In genomic region chr15:93703092-93703785, GRCh38 we compare ENCODE assay signal across 23 cellular contexts.
DNase-seq lines count a peak whose midpoint lies in the region; ATAC-seq, FAIRE-seq and TF ChIP-seq lines count a peak whose summit lies in the region.
"Had no signal": no experiment of that assay in that cellular context is flagged by ENCODE, and none has a peak within 500 bp of the region (broad histone marks: within the 10 kb centered on the region; RNA-seq: fewer than 3 reads in every experiment).

No MANE protein-coding gene starts in this region.

- DNase-seq in COR-L47 (lab: John Stamatoyannopoulos, UW) (peak; percentile 27), GM03348 (ENCODE audit: low spot score) (peak; percentile 21), NCI-H526 (lab: John Stamatoyannopoulos, UW) (peak; percentile 44 to 49), bronchial epithelial cell (ENCODE audit: low read depth) (peak; percentile 56), esophagus squamous epithelium (lab: John Stamatoyannopoulos, UW) (no peak), RKO (ENCODE audit: low spot score) (no peak), NCI-H1694 (lab: John Stamatoyannopoulos, UW) (no peak)
- DNase-seq: activated CD4-positive, alpha-beta T cell treated with anti-CD3 and anti-CD28 coated beads for 48 hours; activated CD8-positive, alpha-beta memory T cell treated with anti-CD3 and anti-CD28 coated beads, Interleukin-2, amount 10 ng/mL, durations not matched to agents 7 days and 5 days; activated naive CD4-positive, alpha-beta T cell treated with Interleukin-2 at 50 U/mL for 16 hours; activated T-cell treated with anti-CD3 and anti-CD28 coated beads, Interleukin-2, amount 50 U/mL, for 72 hours; amniotic stem cell; natural killer cell; NCI-H1436; right cardiac atrium; stimulated activated naive CD8-positive, alpha-beta T cell treated with anti-CD3 and anti-CD28 coated beads, Interleukin-15, amount 100 ng/mL, for 72 hours; tibial artery had no signal

- no peaks in the 10 kb centered on the region for H3K27me3 ChIP-seq in bronchial epithelial cell (ENCODE audit: control insufficient read depth, insufficient read depth, low read length)
- H3K27me3 ChIP-seq in esophagus squamous epithelium = no peaks in the 10 kb centered on the region
- H3K27me3 ChIP-seq: tibial artery had no signal

- H3K36me3 ChIP-seq in bronchial epithelial cell (ENCODE audit: control insufficient read depth, insufficient read depth, low read length) = no peaks in the 10 kb centered on the region
- no peaks in the 10 kb centered on the region for H3K36me3 ChIP-seq in esophagus squamous epithelium
- H3K36me3 ChIP-seq: tibial artery had no signal

- TF ChIP-seq CTCF in bronchial epithelial cell (IDR thresholded peaks at IDR 0.05; ENCODE audit: insufficient read depth, low read length, severe bottlenecking) (no peak), esophagus squamous epithelium (IDR thresholded peaks at IDR 0.05) (no peak)

- H3K27ac ChIP-seq in esophagus squamous epithelium = no peak overlapping the region
- H3K27ac ChIP-seq: SK-N-MC, tibial artery, VCaP had no signal

- H3K9me3 ChIP-seq in esophagus squamous epithelium = peaks cover 0 to 2% (median 0%) of the 10 kb centered on the region in 3 donors

- intact Hi-C loops in esophagus squamous epithelium (cut with DNase I) = no loop called here

- no peak for ATAC-seq in GM21529 (IDR thresholded peaks at IDR 0.05; ENCODE audit: unreplicated experiment)
- ATAC-seq: activated CD8-positive, alpha-beta memory T cell treated with anti-CD3 and anti-CD28 coated beads, Interleukin-2, amount 10 ng/mL, durations not matched to agents 7 days and 5 days; activated T-cell treated with anti-CD3 and anti-CD28 coated beads, Interleukin-2, amount 50 U/mL, for 72 hours; natural killer cell; right cardiac atrium; stimulated activated naive CD8-positive, alpha-beta T cell treated with anti-CD3 and anti-CD28 coated beads, Interleukin-15, amount 100 ng/mL, for 72 hours had no signal

- 28 to 33% methylated on average over 2 of the region's 2 CpGs for WGBS in esophagus squamous epithelium, 2 donors

- H3K4me1 ChIP-seq in esophagus squamous epithelium = peaks cover 0 to 27% (median 0%) of the 10 kb centered on the region in 3 donors
- H3K4me1 ChIP-seq: tibial artery had no signal

- TF ChIP-seq POLR2A in esophagus squamous epithelium (IDR thresholded peaks at IDR 0.05) = no peak

- no peak for FAIRE-seq in bronchial epithelial cell (lab: Jason Lieb, UNC)
- FAIRE-seq: D721Med, G401.6, RCC 7860 had no signal

- no peak overlapping the region for H3K4me3 ChIP-seq in bronchial epithelial cell (ENCODE audit: low read depth, low read length)
- no peak overlapping the region for H3K4me3 ChIP-seq in esophagus squamous epithelium
- H3K4me3 ChIP-seq: SK-N-MC, tibial artery had no signal

Comparison
In these comparisons a context has a peak if more than half of its experiments do, and no peak if none do; other contexts are left out.
1. DNase-seq: peak in COR-L47 (single experiment), GM03348 (single experiment), NCI-H526 (2 of 2) and bronchial epithelial cell (single experiment); none in esophagus squamous epithelium (single experiment), RKO (single experiment) and NCI-H1694 (single experiment).